In genomic region chr1:161122967-161123366, GRCh38 we compare ENCODE assay signal across 16 cellular contexts.
"Had no signal": no experiment of that assay in that cellular context is flagged by ENCODE, and none has a peak within 500 bp of the region (broad histone marks: within the 10 kb centered on the region; RNA-seq: fewer than 3 reads in every experiment).

No MANE protein-coding gene starts in this region.

- H3K27me3 Mint-ChIP-seq: activated naive CD8-positive, alpha-beta T cell treated with anti-CD3 and anti-CD28 coated beads, Interleukin-2, amount 10 ng/mL, durations not matched to agents 7 days and 5 days; T-cell had no signal

- H3K27ac ChIP-seq: brain microvascular endothelial cell, parathyroid adenoma, tibial artery, uterus had no signal

- H3K4me3 ChIP-seq: dorsolateral prefrontal cortex, lung, tibial artery, uterus had no signal

- H3K27me3 ChIP-seq: brain microvascular endothelial cell, dorsolateral prefrontal cortex, tibial artery, uterus had no signal

- H3K27ac Mint-ChIP-seq: activated naive CD8-positive, alpha-beta T cell treated with anti-CD3 and anti-CD28 coated beads, Interleukin-2, amount 10 ng/mL, durations not matched to agents 7 days and 5 days had no signal

- ATAC-seq: left cardiac atrium, T-cell had no signal

- H3K4me3 Mint-ChIP-seq: activated naive CD8-positive, alpha-beta T cell treated with anti-CD3 and anti-CD28 coated beads, Interleukin-2, amount 10 ng/mL, durations not matched to agents 7 days and 5 days; endodermal cell; T-cell had no signal

- H3K36me3 ChIP-seq: uterus had no signal

- DNase-seq: activated CD4-positive, alpha-beta T cell treated with anti-CD3 and anti-CD28 coated beads for 1 hour; activated naive CD8-positive, alpha-beta T cell treated with anti-CD3 and anti-CD28 coated beads, Interleukin-2, amount 10 ng/mL, durations not matched to agents 7 days and 5 days; anterior cingulate cortex; brain microvascular endothelial cell; cerebellar nuclear complex; dorsolateral prefrontal cortex; endodermal cell; left cardiac atrium; SK-N-SH; stimulated activated CD4-positive, alpha-beta T cell treated with anti-CD3 and anti-CD28 coated beads, Interleukin-1b, Interleukin-23, amount 100 ng/mL, for 48 hours; T-cell; T1000; tibial artery; uterus had no signal

- H3K9me3 Mint-ChIP-seq: activated naive CD8-positive, alpha-beta T cell treated with anti-CD3 and anti-CD28 coated beads, Interleukin-2, amount 10 ng/mL, durations not matched to agents 7 days and 5 days; endodermal cell; T-cell had no signal

- H3K9me3 ChIP-seq: SK-N-SH, tibial artery, uterus had no signal
